Comparison of ENCODE assay signal across 8 cellular contexts in genomic region chr11:65615229-65615949, GRCh38. TPM values are rescaled to one million over a fixed set of nuclear protein-coding genes. Genes with fewer than 3 reads are reported as not detected.
DNase-seq lines count a peak whose midpoint lies in the region; ATAC-seq and TF ChIP-seq lines count a peak whose summit lies in the region.

Gene PCNX3, plus strand, starts transcription at chr11:65615776. Its CDS starts 536 bp downstream, at chr11:65616312.

- peak; percentile 73 for ATAC-seq in HG02571 (IDR thresholded peaks at IDR 0.05; ENCODE audit: unreplicated experiment)
- ATAC-seq in gastroesophageal sphincter, result peak; percentile 92

- TF ChIP-seq RAD21 in SK-N-SH (IDR thresholded peaks at IDR 0.05; ENCODE audit: low read length), result no peak

- no peak within 1 kb of the TSS for H2AFZ ChIP-seq in SK-N-SH (ENCODE audit: low read depth)

- H3K4me2 ChIP-seq in SK-N-SH, result peak within 1 kb of the TSS; percentile 85

- TF ChIP-seq EP300 in SK-N-SH (IDR thresholded peaks at IDR 0.05; ENCODE audit: borderline replicate concordance in 1 of 2, low read depth in 1 of 2, low read length in 1 of 2) (peak in 1 of 2 experiments; percentile 39; a peak in 1 of 4 replicates), gastroesophageal sphincter (IDR thresholded peaks at IDR 0.05) (no peak)

- H3K4me3 ChIP-seq in SK-N-SH (ENCODE audit: low read depth in 2 of 2, low read length in 1 of 2) (peak within 1 kb of the TSS; percentile 87 to 95), gastroesophageal sphincter (peak within 1 kb of the TSS; percentile 86 to 99), neutrophil (ENCODE audit: low read depth in 1 of 2, low read length in 1 of 2) (peak within 1 kb of the TSS; percentile 88 to 96)

- no peaks in the 10 kb centered on the region for H3K9me2 ChIP-seq in SK-N-SH

- CTCF ChIA-PET in SK-N-SH (lab: Yijun Ruan, JAX), result interaction anchor here (1.0 to 2.8 kb wide), 7 partner anchors 21 to 273 kb away, joined by 3 to 14 read pairs (median 4); partner anchors contain the start of genes FAM89B, FIBP and ZNRD2

- peak within 1 kb of the TSS; percentile 93 for H3K9ac ChIP-seq in SK-N-SH

- under 1% methylated on average over 31 of the region's 55 CpGs for WGBS in SK-N-SH (ENCODE audit: low lambda C conversion rate)
- WGBS in gastroesophageal sphincter (ENCODE audit: low coverage in 1 of 2), 2 donors, result 1% methylated on average over 21 of the region's 55 CpGs; no CpG with 5 or more reads in 1 of the 2 donors

- TF ChIP-seq POLR2A in gastroesophageal sphincter (IDR thresholded peaks at IDR 0.05), result peak; percentile 45 to 59

- TF ChIP-seq CTCF in SK-N-SH (IDR thresholded peaks at IDR 0.05), result no peak
- peak in 1 of 4 experiments; percentile 7 for TF ChIP-seq CTCF in gastroesophageal sphincter (IDR thresholded peaks at IDR 0.05)
- peak; percentile 17 for TF ChIP-seq CTCF in neutrophil (IDR thresholded peaks at IDR 0.05)

- H3F3A ChIP-seq in SK-N-SH (replicated peaks; ENCODE audit: insufficient read depth), result peaks cover 4% of the 10 kb centered on the region

- peaks cover 23% of the 10 kb centered on the region for H4K20me1 ChIP-seq in SK-N-SH (ENCODE audit: insufficient read depth)

- H3K79me2 ChIP-seq in SK-N-SH (ENCODE audit: insufficient read depth), result peaks cover 93% of the 10 kb centered on the region

- peak; percentile 99 for DNase-seq in GM04503 (ENCODE audit: low read depth)
- DNase-seq in NCI-H1048 (lab: John Stamatoyannopoulos, UW), result peak; percentile 100
- DNase-seq in SK-N-SH, result peak; percentile 100
- DNase-seq in activated naive CD4-positive, alpha-beta T cell treated with anti-CD3 and anti-CD28 coated beads, Interleukin-2, amount 50 U/mL, for 16 hours, result peak; percentile 100
- DNase-seq in substantia nigra (lab: John Stamatoyannopoulos, UW), result peak; percentile 92 to 100 (median 100)

- H3K4me1 ChIP-seq in SK-N-SH (ENCODE audit: control insufficient read depth in 1 of 2, insufficient read depth in 2 of 2, low read depth in 1 of 2, low read length in 1 of 2) (peaks cover 25 to 36% of the 10 kb centered on the region in 2 experiments; a peak in 3 of 4 replicates), gastroesophageal sphincter (peaks cover 0 to 60% (median 41%) of the 10 kb centered on the region in 3 donors), neutrophil (ENCODE audit: control insufficient read depth in 1 of 2, insufficient read depth in 1 of 2, low read depth in 1 of 2, low read length in 1 of 2) (peaks cover 46 to 53% of the 10 kb centered on the region in 2 experiments)

- H3K9me3 ChIP-seq in SK-N-SH (no peaks in the 10 kb centered on the region), gastroesophageal sphincter (no peaks in the 10 kb centered on the region), neutrophil (no peaks in the 10 kb centered on the region)

- no peaks in the 10 kb centered on the region for H3K27me3 ChIP-seq in SK-N-SH (ENCODE audit: insufficient read depth)
- H3K27me3 ChIP-seq in gastroesophageal sphincter, result no peaks in the 10 kb centered on the region
- H3K27me3 ChIP-seq in neutrophil, result no peaks in the 10 kb centered on the region

- POLR2A ChIA-PET in SK-N-SH (lab: Yijun Ruan, JAX), result interaction anchor here (0.6 to 1.5 kb wide), 18 partner anchors 8 to 1381 kb away, joined by 3 to 6 read pairs (median 4); partner anchors contain the start of genes CCDC85B, CFL1, LTBP3 and MALAT1

- H3K36me3 ChIP-seq in SK-N-SH (replicated peaks in 1 of 2; ENCODE audit: control insufficient read depth in 1 of 2, insufficient read depth in 2 of 2, low read length in 1 of 2), result peaks cover 6 to 38% of the 10 kb centered on the region in 2 experiments
- peaks cover 0 to 48% of the 10 kb centered on the region in 2 donors for H3K36me3 ChIP-seq in gastroesophageal sphincter
- peaks cover 50% of the 10 kb centered on the region for H3K36me3 ChIP-seq in neutrophil

- peak within 1 kb of the TSS; percentile 83 to 93 for H3K27ac ChIP-seq in SK-N-SH (ENCODE audit: low read depth in 2 of 2, low read length in 1 of 2)
- peak within 1 kb of the TSS; percentile 83 to 95 (median 92) for H3K27ac ChIP-seq in gastroesophageal sphincter
- H3K27ac ChIP-seq in neutrophil, result peak within 1 kb of the TSS; percentile 98
- peak within 1 kb of the TSS; percentile 100 for H3K27ac ChIP-seq in substantia nigra (ENCODE audit: low read depth, low read length, poor library complexity, severe bottlenecking)

TF ChIP-seq in SK-N-SH, 30 proteins besides CTCF, POLR2A, EP300 and RAD21 (continues in another document):
- peak; percentile 95 for TF ChIP-seq CHD2 (IDR thresholded peaks at IDR 0.05; ENCODE audit: low read length, partially characterized antibody)
- peak; percentile 91 for TF ChIP-seq MXI1 (IDR thresholded peaks at IDR 0.05; ENCODE audit: low read depth, low read length)
- TF ChIP-seq SMC3 (IDR thresholded peaks at IDR 0.05; ENCODE audit: low read depth, low read length), result no peak
- TF ChIP-seq RXRA (IDR thresholded peaks at IDR 0.05; ENCODE audit: borderline replicate concordance, low read depth), result no peak
- no peak; the same call in 1 of the 2 replicates for TF ChIP-seq ZBTB33 (IDR thresholded peaks at IDR 0.05; ENCODE audit: borderline replicate concordance, low read depth)
- peak; percentile 94 for TF ChIP-seq MAX (IDR thresholded peaks at IDR 0.05; ENCODE audit: low read depth)
- TF ChIP-seq NRF1 (IDR thresholded peaks at IDR 0.05; ENCODE audit: low read depth, low read length), result peak; percentile 96
- TF ChIP-seq USF2 (IDR thresholded peaks at IDR 0.05; ENCODE audit: borderline replicate concordance, low read depth, low read length), result no peak
- TF ChIP-seq IRF3 (IDR thresholded peaks at IDR 0.05; ENCODE audit: low read depth, low read length), result peak; percentile 94
- peak; percentile 72 for TF ChIP-seq POLR2AphosphoS5 (IDR thresholded peaks at IDR 0.05; ENCODE audit: low read depth, low read length)
- no peak for TF ChIP-seq GATA2 (CRISPR knock-in tag; IDR thresholded peaks at IDR 0.05)
- TF ChIP-seq GABPA (IDR thresholded peaks at IDR 0.05; ENCODE audit: low read depth), result peak; percentile 92
- no peak for TF ChIP-seq FOXJ3 (CRISPR knock-in tag; IDR thresholded peaks at IDR 0.05)
- TF ChIP-seq NFIC (IDR thresholded peaks at IDR 0.05; ENCODE audit: borderline replicate concordance), result no peak
- no peak for TF ChIP-seq USF1 (IDR thresholded peaks at IDR 0.05; ENCODE audit: borderline replicate concordance, low read depth)
- no peak for TF ChIP-seq FOSL2 (IDR thresholded peaks at IDR 0.05; ENCODE audit: borderline replicate concordance, low read depth)
- TF ChIP-seq FOXM1 (IDR thresholded peaks at IDR 0.05; ENCODE audit: low read depth), result no peak
- TF ChIP-seq TEAD4 (IDR thresholded peaks at IDR 0.05; ENCODE audit: borderline replicate concordance, insufficient read depth), result no peak
- no peak for TF ChIP-seq TCF12 (IDR thresholded peaks at IDR 0.05)
- peak; percentile 70; the same call in 1 of the 2 replicates for TF ChIP-seq SIN3A (IDR thresholded peaks at IDR 0.05; ENCODE audit: borderline replicate concordance, low read depth, low read length)
- TF ChIP-seq RCOR1 (IDR thresholded peaks at IDR 0.05; ENCODE audit: low read length), result no peak

RNA-seq across cellular contexts. Expression of gene PCNX3, which starts in this region (rescaled TPM):
- 23.8 and 33.7 TPM in 2 replicates for polyA plus RNA-seq in SK-N-SH (2012; rRNA removed)
- 7.5 and 14.8 TPM in 2 replicates for polyA plus RNA-seq in SK-N-SH (2012; cell fraction: cytosol; rRNA removed)
- 88.7 and 115 TPM in 2 replicates for polyA plus RNA-seq in SK-N-SH (2012; cell fraction: nucleus; rRNA removed)
- total RNA-seq in gastroesophageal sphincter, result 10 to 100 TPM; 15.9 to 40.1 (median 19.3) TPM

Comparison
In these comparisons a context has a peak if more than half of its experiments do, and no peak if none do; other contexts are left out.
1. Peak in every context shown above with its lines: DNase-seq, ATAC-seq, H3K4me3 ChIP-seq and H3K27ac ChIP-seq.